11 cellular contexts compared by ENCODE assay signal in the genomic region with DNA sequence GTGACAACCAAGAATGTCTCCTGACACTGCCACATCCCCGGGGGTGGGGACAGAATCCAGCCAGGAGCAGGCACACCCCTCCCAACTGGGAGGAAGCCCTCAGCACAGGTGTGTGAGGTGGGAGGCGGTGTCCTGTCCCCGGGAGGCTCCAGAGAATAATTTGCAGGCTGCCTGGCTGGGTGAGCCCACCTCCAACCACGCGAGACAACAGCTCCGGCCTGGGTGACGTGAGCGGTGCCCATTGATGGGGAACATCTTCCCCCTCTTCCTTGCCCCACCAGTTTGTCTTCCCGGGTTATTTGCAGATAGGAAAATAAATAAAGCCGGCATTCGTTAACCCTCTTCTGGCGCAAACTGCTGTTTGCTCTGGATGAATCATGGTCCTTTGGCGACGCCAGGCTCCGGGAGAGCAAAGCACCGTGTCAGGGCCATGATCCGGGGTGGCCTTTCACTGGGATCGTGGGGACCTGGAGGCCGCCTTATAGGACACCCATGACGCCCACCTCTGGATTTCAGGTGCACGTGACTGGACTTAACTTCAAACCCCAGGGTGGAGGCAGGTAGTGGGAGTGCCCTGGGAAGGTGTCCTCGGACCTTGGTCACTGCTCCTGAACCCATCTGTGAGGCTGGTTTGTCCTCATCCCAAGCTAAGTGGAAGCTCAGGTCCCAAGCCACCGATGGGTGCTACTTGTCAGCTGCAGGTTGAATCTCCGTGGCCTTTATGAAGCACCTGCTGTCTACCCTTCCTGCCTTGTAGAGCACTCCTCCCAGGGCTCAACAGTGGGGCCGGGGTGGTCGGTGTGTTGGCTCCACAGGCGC. TPM values are rescaled to one million over a fixed set of nuclear protein-coding genes. Genes with fewer than 3 reads are reported as not detected.
DNase-seq lines count a peak whose midpoint lies in the region; ATAC-seq, FAIRE-seq and TF ChIP-seq lines count a peak whose summit lies in the region.
"Had no signal": no experiment of that assay in that cellular context is flagged by ENCODE, and none has a peak within 500 bp of the region (broad histone marks: within the 10 kb centered on the region; RNA-seq: fewer than 3 reads in every experiment).

No MANE protein-coding gene starts in this region.

- no peaks in the 10 kb centered on the region for H3K4me1 Mint-ChIP-seq in activated CD8-positive, alpha-beta memory T cell treated with anti-CD3 and anti-CD28 coated beads, Interleukin-2, amount 10 ng/mL, durations not matched to agents 7 days and 5 days

- WGBS in A549 (ENCODE audit: missing lambda C conversion rate) = 12% methylated on average over 24 of the region's 27 CpGs

- H3K9me3 Mint-ChIP-seq in activated CD8-positive, alpha-beta memory T cell treated with anti-CD3 and anti-CD28 coated beads, Interleukin-2, amount 10 ng/mL, durations not matched to agents 7 days and 5 days (ENCODE audit: low read depth) = no peaks in the 10 kb centered on the region

- TF ChIP-seq POLR2A in A549 (IDR thresholded peaks at IDR 0.05; ENCODE audit: low read length) = no peak; the same call in 1 of the 2 replicates
- TF ChIP-seq POLR2A in H54 (IDR thresholded peaks at IDR 0.05; ENCODE audit: low read depth, low read length) = 0 out of 2 replicates have a peak, but pooled peaks have one; percentile 9

- TF ChIP-seq CTCF in A549 (IDR thresholded peaks at IDR 0.05) (no peak), RWPE1 (conservative IDR thresholded peaks at IDR 0.05; ENCODE audit: low read depth) (no peak)

- no peaks in the 10 kb centered on the region for H3K27me3 Mint-ChIP-seq in activated CD8-positive, alpha-beta memory T cell treated with anti-CD3 and anti-CD28 coated beads, Interleukin-2, amount 10 ng/mL, durations not matched to agents 7 days and 5 days

- H3K4me2 ChIP-seq in A549 = peak overlapping the region; percentile 84
- H3K4me2 ChIP-seq: KMS-11 had no signal

- peak; percentile 66 to 75 for ATAC-seq in A549
- no peak for ATAC-seq in GM21717 (IDR thresholded peaks at IDR 0.05; ENCODE audit: unreplicated experiment)
- no peak for ATAC-seq in activated CD8-positive, alpha-beta memory T cell treated with anti-CD3 and anti-CD28 coated beads, Interleukin-2, amount 10 ng/mL, durations not matched to agents 7 days and 5 days

- no peak overlapping the region for H3K27ac Mint-ChIP-seq in activated CD8-positive, alpha-beta memory T cell treated with anti-CD3 and anti-CD28 coated beads, Interleukin-2, amount 10 ng/mL, durations not matched to agents 7 days and 5 days

- CTCF ChIA-PET in A549 (lab: Yijun Ruan, JAX) (interaction anchor here (1.1 to 10.9 kb wide), 5 partner anchors 11 to 553 kb away, joined by 4 to 149 read pairs (median 44); no protein-coding TSS in a partner anchor), RWPE1 (lab: Yijun Ruan, JAX) (interaction anchor here (0.6 to 3.0 kb wide), 3 partner anchors 15 to 523 kb away, joined by 3 to 12 read pairs (median 3); no protein-coding TSS in a partner anchor)
- CTCF ChIA-PET in activated CD8-positive, alpha-beta memory T cell treated with anti-CD3 and anti-CD28 coated beads, Interleukin-2, amount 10 ng/mL, durations not matched to agents 7 days and 5 days (lab: Charles Lee) = interaction anchor here (1.4 kb wide), 1 partner anchor 16 kb away, joined by 6 read pairs; no protein-coding TSS in a partner anchor

- H3K4me3 ChIP-seq in A549 = peak overlapping the region; percentile 33
- H3K4me3 ChIP-seq: ovary had no signal

- peak; percentile 40 to 49; a peak in 4 of 5 replicates for TF ChIP-seq RAD21 in A549 (conservative IDR thresholded peaks at IDR 0.05 in 1 of 2, IDR thresholded peaks at IDR 0.05 in 1 of 2)

- DNase-seq in A549 (ENCODE audit: low read depth in 1 of 2, low spot score in 1 of 2) (peak; percentile 88 to 95), H54 (ENCODE audit: insufficient read length, low spot score) (peak; percentile 79), RWPE1 (ENCODE audit: low spot score) (no peak), amniotic stem cell (lab: John Stamatoyannopoulos, UW) (no peak), NOMO-1 (lab: John Stamatoyannopoulos, UW; ENCODE audit: unreplicated experiment in 2 of 2) (no peak)
- DNase-seq in activated CD8-positive, alpha-beta memory T cell treated with anti-CD3 and anti-CD28 coated beads, Interleukin-2, amount 10 ng/mL, durations not matched to agents 7 days and 5 days = no peak
- DNase-seq: cortex of kidney had no signal

- H3K27ac ChIP-seq in A549 (peak overlapping the region; percentile 87 to 90), RWPE1 (peak overlapping the region; percentile 48)
- H3K27ac ChIP-seq: KMS-11, ovary had no signal

- peaks cover 63% of the 10 kb centered on the region for H3K4me1 ChIP-seq in A549

- FAIRE-seq in A549 (lab: Jason Lieb, UNC) = peak; percentile 93
- no peak for FAIRE-seq in H54 (lab: Jason Lieb, UNC)
- FAIRE-seq in islet of Langerhans (lab: Jason Lieb, UNC) = peak; percentile 47

- no peaks in the 10 kb centered on the region for H3K36me3 Mint-ChIP-seq in activated CD8-positive, alpha-beta memory T cell treated with anti-CD3 and anti-CD28 coated beads, Interleukin-2, amount 10 ng/mL, durations not matched to agents 7 days and 5 days

- TF ChIP-seq EP300 in A549 (IDR thresholded peaks at IDR 0.05) = peak; percentile 85 to 90; a peak in 4 of 5 replicates

- no peak overlapping the region for H3K4me3 Mint-ChIP-seq in activated CD8-positive, alpha-beta memory T cell treated with anti-CD3 and anti-CD28 coated beads, Interleukin-2, amount 10 ng/mL, durations not matched to agents 7 days and 5 days

- POLR2A ChIA-PET in A549 (lab: Yijun Ruan, JAX) (interaction anchor here (0.7 kb wide), 1 partner anchor 357 kb away, joined by 3 read pairs; no protein-coding TSS in a partner anchor), RWPE1 (lab: Yijun Ruan, JAX; ENCODE audit: low non-redundant PET) (no interaction called here)

- H3K9me3 ChIP-seq in A549 = no peaks in the 10 kb centered on the region
- H3K9me3 ChIP-seq: ovary had no signal

TF ChIP-seq in A549, 52 proteins besides CTCF, POLR2A, EP300 and RAD21 (continues in another document):
- 0 out of 2 replicates have a peak, but pooled peaks have one; percentile 16 for TF ChIP-seq EHF (CRISPR knock-in tag; IDR thresholded peaks at IDR 0.05)
- TF ChIP-seq FOSL2 (IDR thresholded peaks at IDR 0.05) = peak; percentile 85
- TF ChIP-seq FOSL2 (CRISPR knock-in tag; IDR thresholded peaks at IDR 0.05) = peak; percentile 96
- peak; percentile 23; the same call in 1 of the 2 replicates for TF ChIP-seq MYC (IDR thresholded peaks at IDR 0.05; ENCODE audit: borderline replicate concordance, low read length)
- TF ChIP-seq, protein P1, sequence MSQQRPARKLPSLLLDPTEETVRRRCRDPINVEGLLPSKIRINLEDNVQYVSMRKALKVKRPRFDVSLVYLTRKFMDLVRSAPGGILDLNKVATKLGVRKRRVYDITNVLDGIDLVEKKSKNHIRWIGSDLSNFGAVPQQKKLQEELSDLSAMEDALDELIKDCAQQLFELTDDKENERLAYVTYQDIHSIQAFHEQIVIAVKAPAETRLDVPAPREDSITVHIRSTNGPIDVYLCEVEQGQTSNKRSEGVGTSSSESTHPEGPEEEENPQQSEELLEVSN (IDR thresholded peaks at IDR 0.05; ENCODE audit: borderline replicate concordance, low read depth) = peak; percentile 47; the same call in 1 of the 2 replicates
- TF ChIP-seq ZC3H11A (IDR thresholded peaks at IDR 0.05) = no peak
- peak in 1 of 2 experiments; percentile 76; a peak in 2 of 4 replicates for TF ChIP-seq CEBPB (IDR thresholded peaks at IDR 0.05)
- no peak; the same call in 1 of the 2 replicates for TF ChIP-seq CHD4 (IDR thresholded peaks at IDR 0.05; ENCODE audit: borderline replicate concordance)
- peak; percentile 85 for TF ChIP-seq HOXA7 (CRISPR knock-in tag; IDR thresholded peaks at IDR 0.05)
- TF ChIP-seq GATA3 (IDR thresholded peaks at IDR 0.05; ENCODE audit: borderline replicate concordance) = peak; percentile 90
- TF ChIP-seq HEYL (CRISPR knock-in tag; IDR thresholded peaks at IDR 0.05) = 0 out of 2 replicates have a peak, but pooled peaks have one; percentile 16
- no peak for TF ChIP-seq HDAC2 (IDR thresholded peaks at IDR 0.05)
- TF ChIP-seq, protein P2, sequence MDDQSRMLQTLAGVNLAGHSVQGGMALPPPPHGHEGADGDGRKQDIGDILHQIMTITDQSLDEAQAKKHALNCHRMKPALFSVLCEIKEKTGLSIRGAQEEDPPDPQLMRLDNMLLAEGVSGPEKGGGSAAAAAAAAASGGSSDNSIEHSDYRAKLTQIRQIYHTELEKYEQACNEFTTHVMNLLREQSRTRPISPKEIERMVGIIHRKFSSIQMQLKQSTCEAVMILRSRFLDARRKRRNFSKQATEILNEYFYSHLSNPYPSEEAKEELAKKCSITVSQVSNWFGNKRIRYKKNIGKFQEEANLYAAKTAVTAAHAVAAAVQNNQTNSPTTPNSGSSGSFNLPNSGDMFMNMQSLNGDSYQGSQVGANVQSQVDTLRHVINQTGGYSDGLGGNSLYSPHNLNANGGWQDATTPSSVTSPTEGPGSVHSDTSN (IDR thresholded peaks at IDR 0.05) = peak; percentile 86

RNA-seq across cellular contexts. Expression of gene CCND1, which starts 13.9 kb away (rescaled TPM):
- 106 and 136 TPM in 2 replicates for polyA plus RNA-seq in A549 (2011; rRNA removed)
- polyA plus RNA-seq in A549 (2012; cell fraction: cytosol; rRNA removed) = 219 and 249 TPM in 2 replicates
- polyA plus RNA-seq in A549 (2012; cell fraction: nucleus; rRNA removed) = 343 and 460 TPM in 2 replicates
- 125 to 157 TPM (median 131 TPM) in 3 replicates for polyA plus RNA-seq in A549 (2017; fragmentation: RNase III; extraction: RNeasy Plus Mini Kit Qiagen cat#74134 plus additional on column Dnase treatment)
- polyA minus RNA-seq in A549 (2011; rRNA and poly(A)+ RNA removed) = 276 and 347 TPM in 2 replicates
- total RNA-seq in activated CD8-positive, alpha-beta memory T cell treated with anti-CD3 and anti-CD28 coated beads, Interleukin-2, amount 10 ng/mL, durations not matched to agents 7 days and 5 days = 1 to 10 TPM in 1 of 2 experiments, not detected in 1; 1.7 TPM

RNA-seq across cellular contexts. Expression of gene LTO1, which starts 20.3 kb away (rescaled TPM):
- 20.0 and 25.1 TPM in 2 replicates for polyA plus RNA-seq in A549 (2011; rRNA removed)
- 27.7 TPM in 2 replicates for polyA plus RNA-seq in A549 (2012; cell fraction: cytosol; rRNA removed)
- polyA plus RNA-seq in A549 (2012; cell fraction: nucleus; rRNA removed) = 31.5 and 54.7 TPM in 2 replicates
- 27.0 to 30.3 TPM (median 29.7 TPM) in 3 replicates for polyA plus RNA-seq in A549 (2017; fragmentation: RNase III; extraction: RNeasy Plus Mini Kit Qiagen cat#74134 plus additional on column Dnase treatment)
- polyA minus RNA-seq in A549 (2011; rRNA and poly(A)+ RNA removed) = 11.0 TPM in 2 replicates
- 10 to 100 TPM; 24.0 to 26.3 TPM for total RNA-seq in activated CD8-positive, alpha-beta memory T cell treated with anti-CD3 and anti-CD28 coated beads, Interleukin-2, amount 10 ng/mL, durations not matched to agents 7 days and 5 days

RNA-seq across cellular contexts. Expression of gene FGF19, which starts 49.0 kb away (rescaled TPM):
- polyA plus RNA-seq in A549 (2011; rRNA removed) = 0.28 and 0.31 TPM in 2 replicates
- 0.07 and 0.12 TPM in 2 replicates for polyA plus RNA-seq in A549 (2012; cell fraction: cytosol; rRNA removed)
- polyA plus RNA-seq in A549 (2012; cell fraction: nucleus; rRNA removed) = 0.07 and 0.11 TPM in 2 replicates
- 0.05 TPM in 1 of 3 replicates, not detected in the others for polyA plus RNA-seq in A549 (2017; fragmentation: RNase III; extraction: RNeasy Plus Mini Kit Qiagen cat#74134 plus additional on column Dnase treatment)
- polyA minus RNA-seq in A549 (2011; rRNA and poly(A)+ RNA removed) = 0.24 TPM in 1 of 2 replicates, not detected in the other
- not detected for total RNA-seq in activated CD8-positive, alpha-beta memory T cell treated with anti-CD3 and anti-CD28 coated beads, Interleukin-2, amount 10 ng/mL, durations not matched to agents 7 days and 5 days
- polyA plus RNA-seq: ovary had no signal

Comparison
In these comparisons a context has a peak if more than half of its experiments do, and no peak if none do; other contexts are left out.
1. ATAC-seq: peak in A549 (2 of 2); none in GM21717 (single experiment) and activated CD8-positive, alpha-beta memory T cell treated with anti-CD3 and anti-CD28 coated beads, Interleukin-2, amount 10 ng/mL, durations not matched to agents 7 days and 5 days (single experiment).
2. DNase-seq: peak in A549 (2 of 2) and H54 (single experiment); none in RWPE1 (single experiment), amniotic stem cell (single experiment), NOMO-1 (0 of 2) and activated CD8-positive, alpha-beta memory T cell treated with anti-CD3 and anti-CD28 coated beads, Interleukin-2, amount 10 ng/mL, durations not matched to agents 7 days and 5 days (single experiment).